ENCODE assay signal across 25 cellular contexts in the genomic region with DNA sequence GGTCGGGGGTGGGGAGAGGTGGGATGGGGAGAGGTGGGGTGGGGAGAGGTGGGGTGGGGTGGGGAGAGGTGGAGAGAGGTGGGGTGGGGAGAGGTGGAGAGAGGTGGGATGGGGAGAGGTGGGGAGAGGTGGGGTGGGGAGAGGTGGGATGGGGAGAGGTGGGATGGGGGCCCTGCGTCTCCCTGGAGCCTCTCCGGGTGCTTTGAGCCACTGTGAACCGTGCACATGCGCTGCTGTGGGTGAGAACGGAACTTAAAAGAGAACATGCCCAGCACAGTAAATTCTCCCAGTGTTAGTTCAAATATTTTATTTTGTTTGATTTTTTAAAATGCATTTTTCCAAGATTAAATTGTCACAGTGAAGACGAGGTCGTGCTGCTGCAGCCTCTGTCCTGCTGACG. TPM values are rescaled to one million over a fixed set of nuclear protein-coding genes. Genes with fewer than 3 reads are reported as not detected.
"Had no signal": no experiment of that assay in that cellular context is flagged by ENCODE, and none has a peak within 500 bp of the region (broad histone marks: within the 10 kb centered on the region; RNA-seq: fewer than 3 reads in every experiment).

No MANE protein-coding gene starts in this region.

- H3K4me2 ChIP-seq: smooth muscle cell had no signal

- ATAC-seq: left lobe of liver; naive thymus-derived CD8-positive, alpha-beta T cell; pancreas; sciatic nerve had no signal

- H3K9me3 ChIP-seq: gastrocnemius medialis, neutrophil, pancreas, testis, tibial artery had no signal

- H3K4me1 ChIP-seq: pancreas had no signal

- H3K27ac ChIP-seq: neutrophil, pancreas, testis, tibial artery had no signal

- H3K4me3 Mint-ChIP-seq: naive thymus-derived CD8-positive, alpha-beta T cell; type B pancreatic cell had no signal

- H3K9me3 Mint-ChIP-seq: effector memory CD8-positive, alpha-beta T cell; naive thymus-derived CD8-positive, alpha-beta T cell; stimulated activated memory B cell treated with anti-CD40 and anti-IgM and Interleukin-4, amounts not matched to agents 10 μg/mL and 1 μg/mL and 100 μg/mL, for 72 hours; type B pancreatic cell had no signal

- FAIRE-seq: endometrium, kidney, pancreas had no signal

- DNase-seq: cerebellar nuclear complex; cortex of kidney; effector memory CD8-positive, alpha-beta T cell; foreskin fibroblast; gastrocnemius medialis; kidney; mesendoderm; naive thymus-derived CD8-positive, alpha-beta T cell; pancreas; substantia nigra; testis; tibial artery had no signal

- H3K4me3 ChIP-seq: gastrocnemius medialis, pancreas, smooth muscle cell, testis, tibial artery had no signal

- H3K27me3 ChIP-seq: gastrocnemius medialis, neutrophil, pancreas, testis, tibial artery had no signal

- H3K27ac Mint-ChIP-seq: stimulated activated memory B cell treated with anti-CD40 and anti-IgM and Interleukin-4, amounts not matched to agents 10 μg/mL and 1 μg/mL and 100 μg/mL, for 72 hours; type B pancreatic cell had no signal

- H3K36me3 Mint-ChIP-seq: type B pancreatic cell had no signal

- H3K27me3 Mint-ChIP-seq: effector memory CD8-positive, alpha-beta T cell; naive thymus-derived CD8-positive, alpha-beta T cell; stimulated activated memory B cell treated with anti-CD40 and anti-IgM and Interleukin-4, amounts not matched to agents 10 μg/mL and 1 μg/mL and 100 μg/mL, for 72 hours; type B pancreatic cell had no signal

RNA-seq across cellular contexts. Expression of a gene that starts 59.8 kb away (rescaled TPM):
- total RNA-seq: dermis microvascular lymphatic vessel endothelial cell; gastrocnemius medialis; glomerular endothelial cell; kidney; left lobe of liver; lower leg skin; lung microvascular endothelial cell; naive thymus-derived CD8-positive, alpha-beta T cell; omental fat pad; posterior vena cava; sciatic nerve; smooth muscle cell had no signal
- polyA plus RNA-seq: naive thymus-derived CD8-positive, alpha-beta T cell; smooth muscle cell had no signal
